ENCODE assay signal across 11 cellular contexts in the genomic region with DNA sequence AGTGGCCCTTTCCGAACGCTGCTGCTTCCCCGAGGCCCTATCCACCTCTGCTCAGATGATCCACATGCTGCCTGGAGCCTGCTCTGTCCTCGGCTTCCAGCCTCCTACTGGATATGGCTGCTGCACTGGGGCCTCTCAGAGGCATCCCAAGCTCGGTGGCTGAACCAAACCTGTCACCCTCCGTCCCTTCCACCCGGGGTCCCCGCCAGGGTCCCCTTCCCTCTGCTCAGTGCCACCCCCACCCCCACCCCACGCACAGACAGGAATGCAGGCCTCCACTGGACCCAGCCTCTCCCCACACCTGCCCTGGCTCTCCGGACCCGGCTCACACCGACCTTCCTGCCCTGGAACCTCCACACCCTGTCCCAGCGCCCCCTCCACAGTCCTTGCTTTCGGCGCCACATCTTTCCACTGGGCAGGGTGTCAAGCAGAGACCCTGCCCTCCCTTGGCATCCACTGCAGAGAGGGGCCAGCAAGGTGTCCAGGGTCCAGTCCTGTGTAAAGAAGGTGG. TPM values are rescaled to one million over a fixed set of nuclear protein-coding genes. Genes with fewer than 3 reads are reported as not detected.
"Had no signal": no experiment of that assay in that cellular context is flagged by ENCODE, and none has a peak within 500 bp of the region (broad histone marks: within the 10 kb centered on the region; RNA-seq: fewer than 3 reads in every experiment).

No MANE protein-coding gene starts in this region.

- H3K27ac ChIP-seq: body of pancreas, neutrophil, parathyroid adenoma, tibial nerve had no signal

- H3K36me3 ChIP-seq: neutrophil had no signal

- H3K4me1 ChIP-seq: parathyroid adenoma had no signal

- H2AFZ ChIP-seq: parathyroid adenoma had no signal

- DNase-seq: T1000 had no signal

- FAIRE-seq: urothelium cell line had no signal

- H3K4me3 ChIP-seq: body of pancreas, tibial nerve had no signal

- H3K9me3 ChIP-seq: body of pancreas, neutrophil, tibial nerve had no signal

- H3K27me3 ChIP-seq: body of pancreas, tibial nerve had no signal

- ATAC-seq: body of pancreas had no signal

- H3K9ac ChIP-seq: parathyroid adenoma had no signal

RNA-seq across cellular contexts. Expression of a gene that starts 53.5 kb away (rescaled TPM):
- total RNA-seq: activated CD4-positive, alpha-beta memory T cell treated with anti-CD3 and anti-CD28 coated beads for 36 hours; activated naive CD8-positive, alpha-beta T cell treated with anti-CD3 and anti-CD28 coated beads for 36 hours; activated T-helper 17 cell treated with anti-CD3 and anti-CD28 coated beads, Interleukin-2, amount 50 U/mL, for 72 hours; body of pancreas; dermis microvascular lymphatic vessel endothelial cell; fibroblast of villous mesenchyme had no signal
